ENCODE assay signal across 14 cellular contexts in genomic region chr17:76107507-76107906, GRCh38. TPM values are rescaled to one million over a fixed set of nuclear protein-coding genes. Genes with fewer than 3 reads are reported as not detected.
DNase-seq lines count a peak whose midpoint lies in the region; ATAC-seq and TF ChIP-seq lines count a peak whose summit lies in the region.
"Had no signal": no experiment of that assay in that cellular context is flagged by ENCODE, and none has a peak within 500 bp of the region (broad histone marks: within the 10 kb centered on the region; RNA-seq: fewer than 3 reads in every experiment).

No MANE protein-coding gene starts in this region.

- 85 to 90% methylated on average over 6 of the region's 6 CpGs for WGBS in testis, 2 donors

- TF ChIP-seq POLR2A in testis (IDR thresholded peaks at IDR 0.05) = no peak

- H3K36me3 ChIP-seq in cardiac muscle cell (no peaks in the 10 kb centered on the region), testis (ENCODE audit: low read depth, missing control alignments) (no peaks in the 10 kb centered on the region)
- H3K36me3 ChIP-seq: gastroesophageal sphincter, MG63, sigmoid colon, vagina had no signal

- H3K27ac ChIP-seq in cardiac muscle cell = no peak overlapping the region
- no peak overlapping the region for H3K27ac ChIP-seq in testis
- H3K27ac ChIP-seq: gastroesophageal sphincter, sigmoid colon, vagina had no signal

- DNase-seq in cardiac muscle cell (ENCODE audit: low read depth in 1 of 2, low spot score in 1 of 2) (peak in 1 of 2 donors; percentile 23), Right ventricle myocardium inferior (ENCODE audit: missing footprints) (no peak), Kasumi-1 (lab: John Stamatoyannopoulos, UW) (peak; percentile 30 to 41), cardiac fibroblast (ENCODE audit: low read depth in 2 of 2) (peak; percentile 14 to 16), testis (no peak), left colon (no peak), GM20000 (ENCODE audit: low spot score) (no peak)
- DNase-seq: MG63, sigmoid colon had no signal

- TF ChIP-seq CTCF in cardiac muscle cell (IDR thresholded peaks at IDR 0.05; ENCODE audit: low read depth, low read length) = peak; percentile 16
- TF ChIP-seq CTCF in cardiac fibroblast (IDR thresholded peaks at IDR 0.05; ENCODE audit: low read depth, low read length) = peak; percentile 23
- peak in 2 of 3 experiments; percentile 11 to 17 for TF ChIP-seq CTCF in testis (IDR thresholded peaks at IDR 0.05)
- TF ChIP-seq CTCF in GM20000 (IDR thresholded peaks at IDR 0.05; ENCODE audit: extremely low read depth, missing control alignments) = no peak

- H3K27me3 ChIP-seq in cardiac muscle cell = no peaks in the 10 kb centered on the region
- no peaks in the 10 kb centered on the region for H3K27me3 ChIP-seq in testis
- H3K27me3 ChIP-seq: MG63, sigmoid colon, vagina had no signal

- H3K9me3 ChIP-seq in cardiac muscle cell (ENCODE audit: low read depth) = no peaks in the 10 kb centered on the region
- H3K9me3 ChIP-seq in testis = no peaks in the 10 kb centered on the region
- H3K9me3 ChIP-seq: gastroesophageal sphincter, MG63, sigmoid colon, vagina had no signal

- H3K4me1 ChIP-seq in cardiac muscle cell (ENCODE audit: low read depth) (peaks cover 3% of the 10 kb centered on the region), testis (peaks cover 4% of the 10 kb centered on the region)

- ATAC-seq in Right ventricle myocardium inferior (no peak), left colon (no peak), HG02623 (IDR thresholded peaks at IDR 0.05; ENCODE audit: unreplicated experiment) (no peak)
- ATAC-seq: gastroesophageal sphincter, WTC11 had no signal

- intact Hi-C loops in Right ventricle myocardium inferior (cut with DNase I) (no loop called here), testis (cut with DNase I; ENCODE audit: low total_unique reads) (no loop called here), left colon (cut with DNase I, micrococcal nuclease) (no loop called here)

- H3K4me3 ChIP-seq in cardiac muscle cell (no peak overlapping the region), cardiac fibroblast (replicated peaks in 1 of 2; ENCODE audit: low read depth in 2 of 2, low read length in 2 of 2) (no peak overlapping the region), testis (no peak overlapping the region)
- H3K4me3 ChIP-seq: gastroesophageal sphincter, MG63, sigmoid colon, vagina had no signal

RNA-seq across cellular contexts. Expression of gene EXOC7, which starts 3.9 kb away (rescaled TPM):
- 121 and 166 TPM in 2 replicates for total RNA-seq in cardiac muscle cell
- 134 and 167 TPM in 2 replicates for polyA plus RNA-seq in cardiac muscle cell
- total RNA-seq in Right ventricle myocardium inferior = 70.9 TPM
- total RNA-seq in testis = 100 to 1,000 TPM; 138 TPM
- 99.1 TPM for polyA plus RNA-seq in testis (ENCODE audit: insufficient read depth, low read depth, low replicate concordance)
- 100 to 1,000 TPM; 100 to 102 TPM for total RNA-seq in left colon

RNA-seq across cellular contexts. Expression of gene ZACN, which starts 28.5 kb away (rescaled TPM):
- total RNA-seq in cardiac muscle cell = not detected in 2 replicates
- 5.8 and 33.8 TPM in 2 replicates for polyA plus RNA-seq in cardiac muscle cell
- not detected for total RNA-seq in Right ventricle myocardium inferior
- under 1 TPM in 1 of 2 donors, not detected in 1; 0.31 TPM for total RNA-seq in testis
- polyA plus RNA-seq in testis (ENCODE audit: insufficient read depth, low read depth, low replicate concordance) = 0.13 TPM
- total RNA-seq in left colon = under 1 TPM in 1 of 2 donors, not detected in 1; 0.22 TPM
- total RNA-seq: gastroesophageal sphincter, vagina had no signal
- polyA plus RNA-seq: H1 had no signal

RNA-seq across cellular contexts. Expression of gene GALR2, which starts 32.9 kb away (rescaled TPM):
- total RNA-seq in cardiac muscle cell (0.32 TPM in 1 of 2 replicates, not detected in the other), Right ventricle myocardium inferior (not detected), testis (1 to 10 TPM in 1 of 2 donors, under 1 TPM in 1; 0.31 to 1.6 TPM), left colon (not detected)
- polyA plus RNA-seq in cardiac muscle cell (0.55 TPM in 1 of 2 replicates, not detected in the other), testis (ENCODE audit: insufficient read depth, low read depth, low replicate concordance) (0.47 TPM)
- total RNA-seq: gastroesophageal sphincter, vagina had no signal

RNA-seq across cellular contexts. Expression of gene FOXJ1, which starts 33.5 kb away (rescaled TPM):
- total RNA-seq in cardiac muscle cell (0.07 and 0.12 TPM in 2 replicates), Right ventricle myocardium inferior (not detected), testis (10 to 100 TPM; 22.9 to 29.4 TPM), left colon (1 to 10 TPM; 1.6 to 2.8 TPM)
- polyA plus RNA-seq in cardiac muscle cell (0.18 TPM in 1 of 2 replicates, not detected in the other), testis (ENCODE audit: insufficient read depth, low read depth, low replicate concordance) (30.5 TPM)
- total RNA-seq: gastroesophageal sphincter, vagina had no signal

RNA-seq across cellular contexts. Expression of gene SRP68, which starts 35.2 kb away (rescaled TPM):
- total RNA-seq in cardiac muscle cell = 33.4 and 55.4 TPM in 2 replicates
- 103 and 123 TPM in 2 replicates for polyA plus RNA-seq in cardiac muscle cell
- total RNA-seq in Right ventricle myocardium inferior = 60.1 TPM
- total RNA-seq in testis = 10 to 100 TPM; 49.2 to 53.4 TPM
- polyA plus RNA-seq in testis (ENCODE audit: insufficient read depth, low read depth, low replicate concordance) = 79.6 TPM
- total RNA-seq in left colon = 10 to 100 TPM; 49.9 to 56.5 TPM

Comparison
In these comparisons a context has a peak if more than half of its experiments do, and no peak if none do; other contexts are left out.
1. DNase-seq: peak in Kasumi-1 (2 of 2) and cardiac fibroblast (2 of 2); none in Right ventricle myocardium inferior (single experiment), testis (single experiment), left colon (0 of 2) and GM20000 (single experiment).